In genomic region chr12:100573499-100574261, GRCh38 we compare ENCODE assay signal across 8 cellular contexts. TPM values are rescaled to one million over a fixed set of nuclear protein-coding genes. Genes with fewer than 3 reads are reported as not detected.
DNase-seq lines count a peak whose midpoint lies in the region; ATAC-seq and TF ChIP-seq lines count a peak whose summit lies in the region.

Gene GAS2L3 (plus strand): TSS chr12:100573684. CDS start chr12:100594905, 21,221 bp downstream.

- no peaks in the 10 kb centered on the region for H3K79me1 ChIP-seq in neuronal stem cell (ENCODE audit: low read depth, low read length)

- H4K8ac ChIP-seq in neuronal stem cell (ENCODE audit: low read depth, low read length) = no peak within 1 kb of the TSS

- H3K9me3 Mint-ChIP-seq in activated naive CD4-positive, alpha-beta T cell treated with anti-CD3 and anti-CD28 coated beads, Interleukin-2, amount 50 U/mL, for 72 hours = no peaks in the 10 kb centered on the region

- H2BK12ac ChIP-seq in neuronal stem cell (ENCODE audit: low read length) = no peak within 1 kb of the TSS

- H2BK5ac ChIP-seq in neuronal stem cell (ENCODE audit: low read length) = no peak within 1 kb of the TSS

- peak within 1 kb of the TSS; percentile 78 to 94 for H3K27ac Mint-ChIP-seq in activated naive CD4-positive, alpha-beta T cell treated with anti-CD3 and anti-CD28 coated beads, Interleukin-2, amount 50 U/mL, for 72 hours

- no peak within 1 kb of the TSS for H4K91ac ChIP-seq in neuronal stem cell (ENCODE audit: low read depth, low read length, poor library complexity)

- H3K27ac ChIP-seq in neuronal stem cell (replicated peaks; ENCODE audit: low read length) = no peak within 1 kb of the TSS
- peak within 1 kb of the TSS; percentile 18 for H3K27ac ChIP-seq in temporal lobe (ENCODE audit: low read depth, low read length)

- DNase-seq in Daoy (ENCODE audit: low read depth) (peak; percentile 93), RPMI8226 (peak; percentile 75), glomerular endothelial cell (ENCODE audit: extremely low read depth, low read depth, low spot score) (no peak), neuronal stem cell (ENCODE audit: low spot score) (peak; percentile 90)
- peak; percentile 69 to 81 for DNase-seq in activated naive CD4-positive, alpha-beta T cell treated with anti-CD3 and anti-CD28 coated beads, Interleukin-2, amount 50 U/mL, for 72 hours (ENCODE audit: low spot score in 2 of 2)

- no peak within 1 kb of the TSS for H2BK120ac ChIP-seq in neuronal stem cell (ENCODE audit: low read depth, low read length)

- ATAC-seq in GM21723 (IDR thresholded peaks at IDR 0.05; ENCODE audit: unreplicated experiment) = peak; percentile 99
- ATAC-seq in activated naive CD4-positive, alpha-beta T cell treated with anti-CD3 and anti-CD28 coated beads, Interleukin-2, amount 50 U/mL, for 72 hours = peak; percentile 95

- H3K27me3 ChIP-seq in neuronal stem cell (ENCODE audit: control insufficient read depth in 3 of 3, insufficient read depth in 3 of 3, low read depth in 1 of 3, low read length in 3 of 3) = peaks cover 0 to 7% (median 2%) of the 10 kb centered on the region in 3 experiments

- peak within 1 kb of the TSS; percentile 82 for H3K4me2 ChIP-seq in neuronal stem cell (ENCODE audit: insufficient read depth, low read length, poor library complexity, severe bottlenecking)

- no CpG with 5 or more reads among the region's 63 CpGs for WGBS in neuronal stem cell (ENCODE audit: extremely low coverage in 2 of 2, insufficient read length in 2 of 2, insufficient replicate concordance in 1 of 2), 2 donors

- TF ChIP-seq EP300 in Ishikawa (IDR thresholded peaks at IDR 0.05; ENCODE audit: borderline replicate concordance) = no peak; the same call in 1 of the 2 replicates

- TF ChIP-seq RAD21 in Ishikawa (IDR thresholded peaks at IDR 0.05; ENCODE audit: low read depth) = no peak

- no peak within 1 kb of the TSS for H3K23ac ChIP-seq in neuronal stem cell (ENCODE audit: low read depth, low read length, poor library complexity)

- peaks cover 5 to 11% of the 10 kb centered on the region in 2 donors for H3K36me3 Mint-ChIP-seq in activated naive CD4-positive, alpha-beta T cell treated with anti-CD3 and anti-CD28 coated beads, Interleukin-2, amount 50 U/mL, for 72 hours

- peak within 1 kb of the TSS; percentile 97 for H2AFZ ChIP-seq in neuronal stem cell (ENCODE audit: low read length)

- H3K4me1 ChIP-seq in neuronal stem cell (ENCODE audit: control insufficient read depth in 2 of 2, insufficient read depth in 1 of 2, low read depth in 1 of 2, low read length in 2 of 2) = peaks cover 0 to 4% of the 10 kb centered on the region in 2 donors

- no peak within 1 kb of the TSS for H3K14ac ChIP-seq in neuronal stem cell (ENCODE audit: low read length)

- no peak within 1 kb of the TSS for H2BK15ac ChIP-seq in neuronal stem cell (ENCODE audit: low read length)

- H3K4ac ChIP-seq in neuronal stem cell (ENCODE audit: low read length) = no peak within 1 kb of the TSS

- peak within 1 kb of the TSS; percentile 15 for H3K18ac ChIP-seq in neuronal stem cell (ENCODE audit: low read length)

- H3K9ac ChIP-seq in neuronal stem cell (ENCODE audit: low read depth, low read length, poor library complexity) = peak within 1 kb of the TSS; percentile 64

- H3K4me3 ChIP-seq in neuronal stem cell (ENCODE audit: low read length in 2 of 2) = peak within 1 kb of the TSS; percentile 70 to 93

- peaks cover 0 to 2% of the 10 kb centered on the region in 2 donors for H3K36me3 ChIP-seq in neuronal stem cell (replicated peaks in 1 of 2; ENCODE audit: control insufficient read depth in 2 of 2, insufficient read depth in 2 of 2, low read length in 2 of 2)

- no peaks in the 10 kb centered on the region for H3K9me3 ChIP-seq in neuronal stem cell (replicated peaks in 1 of 2; ENCODE audit: control insufficient read depth in 2 of 2, insufficient read depth in 1 of 2, low read depth in 1 of 2, low read length in 2 of 2)

- no peak within 1 kb of the TSS for H2AK5ac ChIP-seq in neuronal stem cell (ENCODE audit: low read depth, low read length)

TF ChIP-seq in Ishikawa, 13 proteins besides CTCF, POLR2A, EP300 and RAD21:
- TF ChIP-seq YY1 (IDR thresholded peaks at IDR 0.05; ENCODE audit: low read depth) (no peak), EGR1 (IDR thresholded peaks at IDR 0.05) (peak; percentile 74), TCF12 (IDR thresholded peaks at IDR 0.05; ENCODE audit: low read depth) (peak; percentile 62), ZBTB7A (IDR thresholded peaks at IDR 0.05; ENCODE audit: low read depth) (peak; percentile 56; the same call in 1 of the 2 replicates), TAF1 (IDR thresholded peaks at IDR 0.05; ENCODE audit: low read depth) (peak; percentile 69), MAX (IDR thresholded peaks at IDR 0.05) (peak; percentile 93), FOXM1 (IDR thresholded peaks at IDR 0.05; ENCODE audit: borderline replicate concordance, low read depth) (peak; percentile 97), CEBPB (IDR thresholded peaks at IDR 0.05) (no peak), TEAD4 (IDR thresholded peaks at IDR 0.05) (no peak; the same call in 1 of the 2 replicates), USF1 (IDR thresholded peaks at IDR 0.05) (0 out of 2 replicates have a peak, but pooled peaks have one; percentile 32)

RNA-seq across cellular contexts. Expression of gene GAS2L3, which starts in this region (rescaled TPM):
- total RNA-seq in Daoy (2014; rRNA removed; shearing (Covaris generic)) = 38.0 and 62.8 TPM in 2 replicates
- total RNA-seq in activated naive CD4-positive, alpha-beta T cell treated with anti-CD3 and anti-CD28 coated beads, Interleukin-2, amount 50 U/mL, for 72 hours = 10 to 100 TPM in 1 of 2 donors, 1 to 10 TPM in 1; 2.9 to 12.3 TPM
- 19.2 and 30.0 TPM in 2 replicates for total RNA-seq in glomerular endothelial cell
- 30.3 TPM for polyA plus RNA-seq in neuronal stem cell (2013, experiment 1 of 2)
- 33.4 TPM for polyA plus RNA-seq in neuronal stem cell (2013, experiment 2 of 2)
- total RNA-seq in temporal lobe = 57.3 TPM
